Comparison of ENCODE assay signal across 21 cellular contexts in the genomic region with DNA sequence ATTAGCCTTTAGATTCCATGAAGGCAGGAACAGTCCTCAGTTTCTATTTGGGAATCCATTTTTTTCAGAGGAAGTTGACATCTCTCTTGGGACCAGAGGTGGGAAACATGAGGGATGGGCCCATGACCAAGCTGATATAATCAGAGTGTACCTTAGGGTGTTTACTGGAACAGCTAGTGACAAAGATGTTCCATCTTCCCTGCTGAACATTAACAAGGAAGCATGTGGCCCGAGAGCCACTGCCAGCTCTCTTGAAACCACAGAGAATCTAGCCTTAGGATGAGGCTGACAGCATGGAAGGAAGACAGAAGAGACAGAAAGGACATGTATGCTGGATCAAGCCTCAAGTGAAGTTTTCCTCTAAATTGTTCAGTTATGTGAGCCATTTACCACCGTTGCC. TPM values are rescaled to one million over a fixed set of nuclear protein-coding genes. Genes with fewer than 3 reads are reported as not detected.
A peak's percentile ranks its signal among the peaks of the same experiment; 100 is the strongest.
DNase-seq lines count a peak whose midpoint lies in the region; ATAC-seq and TF ChIP-seq lines count a peak whose summit lies in the region.
"Had no signal": no experiment of that assay in that cellular context is flagged by ENCODE, and none has a peak within 500 bp of the region (broad histone marks: within the 10 kb centered on the region; RNA-seq: fewer than 3 reads in every experiment).

No MANE protein-coding gene starts in this region.

- H3K9me3 ChIP-seq in left ventricle myocardium inferior (replicated peaks): no peaks in the 10 kb centered on the region
- no peaks in the 10 kb centered on the region for H3K9me3 ChIP-seq in vagina

- no peak for TF ChIP-seq POLR2A in vagina (IDR thresholded peaks at IDR 0.05)

- H3K36me3 Mint-ChIP-seq in activated T-helper 1 cell treated with anti-CD3 and anti-CD28 coated beads, Interleukin-12 subunit alpha, Interleukin-12 subunit beta, Interleukin-2, Interleukin-4 antibody, amounts not matched to agents 30 ng/mL and 10 ng/mL and 1 ng/mL, durations not matched to agents 14 hours and 24 hours and 36 hours (ENCODE audit: low read depth): peaks cover 2% of the 10 kb centered on the region
- H3K36me3 Mint-ChIP-seq in WTC11: no peaks in the 10 kb centered on the region
- H3K36me3 Mint-ChIP-seq: CD4-positive, alpha-beta memory T cell had no signal

- CTCF ChIA-PET in WTC11 (lab: Charles Lee): interaction anchor here (0.8 to 1.1 kb wide), 3 partner anchors 16 to 22 kb away, joined by 3 to 4 read pairs (median 4); a partner anchor contains a TSS

- H3K4me1 ChIP-seq in left ventricle myocardium inferior (peaks cover 22% of the 10 kb centered on the region), vagina (peaks cover 5% of the 10 kb centered on the region)

- POLR2A ChIA-PET in WTC11 (lab: Charles Lee): no interaction called here

- no peak overlapping the region for H3K4me3 Mint-ChIP-seq in activated T-helper 1 cell treated with anti-CD3 and anti-CD28 coated beads, Interleukin-12 subunit alpha, Interleukin-12 subunit beta, Interleukin-2, Interleukin-4 antibody, amounts not matched to agents 30 ng/mL and 10 ng/mL and 1 ng/mL, durations not matched to agents 14 hours and 24 hours and 36 hours
- H3K4me3 Mint-ChIP-seq in WTC11: no peak overlapping the region
- H3K4me3 Mint-ChIP-seq: B cell; CD4-positive, alpha-beta memory T cell had no signal

- intact Hi-C loops in left ventricle myocardium inferior (cut with micrococcal nuclease) (no loop called here), left ventricle myocardium superior (cut with micrococcal nuclease) (no loop called here), vagina (cut with DNase I) (no loop called here)
- intact Hi-C loops in activated T-helper 1 cell treated with anti-CD3 and anti-CD28 coated beads, Interleukin-12 subunit alpha, Interleukin-12 subunit beta, Interleukin-2, Interleukin-4 antibody, amounts not matched to agents 30 ng/mL and 10 ng/mL and 1 ng/mL, durations not matched to agents 14 hours and 24 hours and 36 hours (cut with micrococcal nuclease): no loop called here

- H3K27me3 ChIP-seq in left ventricle myocardium inferior (ENCODE audit: low read depth) (peaks cover 16% of the 10 kb centered on the region), vagina (no peaks in the 10 kb centered on the region)

- H3K4me3 ChIP-seq in left ventricle myocardium inferior (no peak overlapping the region), vagina (no peak overlapping the region)

- no peaks in the 10 kb centered on the region for H3K9me3 Mint-ChIP-seq in activated T-helper 1 cell treated with anti-CD3 and anti-CD28 coated beads, Interleukin-12 subunit alpha, Interleukin-12 subunit beta, Interleukin-2, Interleukin-4 antibody, amounts not matched to agents 30 ng/mL and 10 ng/mL and 1 ng/mL, durations not matched to agents 14 hours and 24 hours and 36 hours
- no peaks in the 10 kb centered on the region for H3K9me3 Mint-ChIP-seq in WTC11
- H3K9me3 Mint-ChIP-seq: CD4-positive, alpha-beta memory T cell had no signal

- H3K27ac ChIP-seq in left ventricle myocardium inferior (replicated peaks) (peak overlapping the region; percentile 36), vagina (peak overlapping the region; percentile 18)

- no peak for TF ChIP-seq CTCF in left ventricle myocardium inferior (IDR thresholded peaks at IDR 0.05; ENCODE audit: borderline replicate concordance)
- no peak for TF ChIP-seq CTCF in vagina (IDR thresholded peaks at IDR 0.05)
- no peak for TF ChIP-seq CTCF in WTC11 (IDR thresholded peaks at IDR 0.05)

- peak overlapping the region; percentile 37 for H3K27ac Mint-ChIP-seq in activated T-helper 1 cell treated with anti-CD3 and anti-CD28 coated beads, Interleukin-12 subunit alpha, Interleukin-12 subunit beta, Interleukin-2, Interleukin-4 antibody, amounts not matched to agents 30 ng/mL and 10 ng/mL and 1 ng/mL, durations not matched to agents 14 hours and 24 hours and 36 hours
- no peak overlapping the region for H3K27ac Mint-ChIP-seq in WTC11
- H3K27ac Mint-ChIP-seq: B cell had no signal

- H3K4me1 Mint-ChIP-seq in activated T-helper 1 cell treated with anti-CD3 and anti-CD28 coated beads, Interleukin-12 subunit alpha, Interleukin-12 subunit beta, Interleukin-2, Interleukin-4 antibody, amounts not matched to agents 30 ng/mL and 10 ng/mL and 1 ng/mL, durations not matched to agents 14 hours and 24 hours and 36 hours (ENCODE audit: low read depth): peaks cover 25% of the 10 kb centered on the region
- no peaks in the 10 kb centered on the region for H3K4me1 Mint-ChIP-seq in WTC11
- H3K4me1 Mint-ChIP-seq: B cell had no signal

- no peak for DNase-seq in left ventricle myocardium inferior
- no peak for DNase-seq in left ventricle myocardium superior
- DNase-seq in activated T-helper 1 cell treated with anti-CD3 and anti-CD28 coated beads, Interleukin-12 subunit alpha, Interleukin-12 subunit beta, Interleukin-2, Interleukin-4 antibody, amounts not matched to agents 30 ng/mL and 10 ng/mL and 1 ng/mL, durations not matched to agents 14 hours and 24 hours and 36 hours (ENCODE audit: low spot score): no peak
- DNase-seq in pons (ENCODE audit: low spot score): peak; percentile 9
- DNase-seq in vagina (ENCODE audit: extremely low spot score in 2 of 2): no peak
- no peak for DNase-seq in NCI-H146 (lab: John Stamatoyannopoulos, UW)
- no peak for DNase-seq in WTC11 (ENCODE audit: low spot score)
- DNase-seq: Calu3; CD4-positive, alpha-beta memory T cell; DMS53; Karpas-422; NCI-H1105 treated with DMSO at 0.1 percent for 48 hours; NCI-H187 treated with DMSO at 0.1 percent for 48 hours; NCI-H2171; NCI-H446; NCI-H748 treated with DMSO at 0.1 percent for 48 hours; SHP77 treated with DMSO at 0.1 percent for 48 hours had no signal

- H3K36me3 ChIP-seq in left ventricle myocardium inferior: no peaks in the 10 kb centered on the region
- H3K36me3 ChIP-seq in vagina: no peaks in the 10 kb centered on the region

- H3K27me3 Mint-ChIP-seq in activated T-helper 1 cell treated with anti-CD3 and anti-CD28 coated beads, Interleukin-12 subunit alpha, Interleukin-12 subunit beta, Interleukin-2, Interleukin-4 antibody, amounts not matched to agents 30 ng/mL and 10 ng/mL and 1 ng/mL, durations not matched to agents 14 hours and 24 hours and 36 hours (ENCODE audit: insufficient read depth): no peaks in the 10 kb centered on the region
- H3K27me3 Mint-ChIP-seq in WTC11 (ENCODE audit: low read depth): no peaks in the 10 kb centered on the region
- H3K27me3 Mint-ChIP-seq: B cell; CD4-positive, alpha-beta memory T cell had no signal

- ATAC-seq in left ventricle myocardium superior: no peak
- no peak for ATAC-seq in HG03521 (IDR thresholded peaks at IDR 0.05; ENCODE audit: unreplicated experiment)
- no peak for ATAC-seq in WTC11

TF ChIP-seq in WTC11, 78 proteins besides CTCF, POLR2A, EP300 and RAD21 (continues in another document):
- TF ChIP-seq, protein P1, sequence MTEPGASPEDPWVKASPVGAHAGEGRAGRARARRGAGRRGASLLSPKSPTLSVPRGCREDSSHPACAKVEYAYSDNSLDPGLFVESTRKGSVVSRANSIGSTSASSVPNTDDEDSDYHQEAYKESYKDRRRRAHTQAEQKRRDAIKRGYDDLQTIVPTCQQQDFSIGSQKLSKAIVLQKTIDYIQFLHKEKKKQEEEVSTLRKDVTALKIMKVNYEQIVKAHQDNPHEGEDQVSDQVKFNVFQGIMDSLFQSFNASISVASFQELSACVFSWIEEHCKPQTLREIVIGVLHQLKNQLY (CRISPR knock-in tag; IDR thresholded peaks at IDR 0.05): no peak
- TF ChIP-seq FOXP1 (CRISPR knock-in tag; IDR thresholded peaks at IDR 0.05; ENCODE audit: borderline replicate concordance): no peak
- TF ChIP-seq, protein P2, sequence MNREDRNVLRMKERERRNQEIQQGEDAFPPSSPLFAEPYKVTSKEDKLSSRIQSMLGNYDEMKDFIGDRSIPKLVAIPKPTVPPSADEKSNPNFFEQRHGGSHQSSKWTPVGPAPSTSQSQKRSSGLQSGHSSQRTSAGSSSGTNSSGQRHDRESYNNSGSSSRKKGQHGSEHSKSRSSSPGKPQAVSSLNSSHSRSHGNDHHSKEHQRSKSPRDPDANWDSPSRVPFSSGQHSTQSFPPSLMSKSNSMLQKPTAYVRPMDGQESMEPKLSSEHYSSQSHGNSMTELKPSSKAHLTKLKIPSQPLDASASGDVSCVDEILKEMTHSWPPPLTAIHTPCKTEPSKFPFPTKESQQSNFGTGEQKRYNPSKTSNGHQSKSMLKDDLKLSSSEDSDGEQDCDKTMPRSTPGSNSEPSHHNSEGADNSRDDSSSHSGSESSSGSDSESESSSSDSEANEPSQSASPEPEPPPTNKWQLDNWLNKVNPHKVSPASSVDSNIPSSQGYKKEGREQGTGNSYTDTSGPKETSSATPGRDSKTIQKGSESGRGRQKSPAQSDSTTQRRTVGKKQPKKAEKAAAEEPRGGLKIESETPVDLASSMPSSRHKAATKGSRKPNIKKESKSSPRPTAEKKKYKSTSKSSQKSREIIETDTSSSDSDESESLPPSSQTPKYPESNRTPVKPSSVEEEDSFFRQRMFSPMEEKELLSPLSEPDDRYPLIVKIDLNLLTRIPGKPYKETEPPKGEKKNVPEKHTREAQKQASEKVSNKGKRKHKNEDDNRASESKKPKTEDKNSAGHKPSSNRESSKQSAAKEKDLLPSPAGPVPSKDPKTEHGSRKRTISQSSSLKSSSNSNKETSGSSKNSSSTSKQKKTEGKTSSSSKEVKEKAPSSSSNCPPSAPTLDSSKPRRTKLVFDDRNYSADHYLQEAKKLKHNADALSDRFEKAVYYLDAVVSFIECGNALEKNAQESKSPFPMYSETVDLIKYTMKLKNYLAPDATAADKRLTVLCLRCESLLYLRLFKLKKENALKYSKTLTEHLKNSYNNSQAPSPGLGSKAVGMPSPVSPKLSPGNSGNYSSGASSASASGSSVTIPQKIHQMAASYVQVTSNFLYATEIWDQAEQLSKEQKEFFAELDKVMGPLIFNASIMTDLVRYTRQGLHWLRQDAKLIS (CRISPR knock-in tag; IDR thresholded peaks at IDR 0.05; ENCODE audit: borderline replicate concordance): no peak

RNA-seq across cellular contexts. Expression of a gene that starts 16.0 kb away (rescaled TPM):
- 13.6 TPM for total RNA-seq in left ventricle myocardium inferior
- total RNA-seq in left ventricle myocardium superior: 14.8 TPM
- total RNA-seq in activated T-helper 1 cell treated with anti-CD3 and anti-CD28 coated beads, Interleukin-12 subunit alpha, Interleukin-12 subunit beta, Interleukin-2, Interleukin-4 antibody, amounts not matched to agents 30 ng/mL and 10 ng/mL and 1 ng/mL, durations not matched to agents 14 hours and 24 hours and 36 hours: 3.4 and 6.1 TPM in 2 replicates
- total RNA-seq in vagina: 868 TPM
- total RNA-seq in WTC11 (2021): 3.0 to 3.6 TPM (median 3.5 TPM) in 3 replicates

RNA-seq across cellular contexts. Expression of a gene that starts 29.1 kb away (rescaled TPM):
- total RNA-seq in left ventricle myocardium inferior (150 TPM), left ventricle myocardium superior (173 TPM), vagina (6.4 TPM), WTC11 (2021) (0.09 to 0.23 TPM (median 0.17 TPM) in 3 replicates)
- total RNA-seq in activated T-helper 1 cell treated with anti-CD3 and anti-CD28 coated beads, Interleukin-12 subunit alpha, Interleukin-12 subunit beta, Interleukin-2, Interleukin-4 antibody, amounts not matched to agents 30 ng/mL and 10 ng/mL and 1 ng/mL, durations not matched to agents 14 hours and 24 hours and 36 hours: not detected in 2 replicates
- total RNA-seq: B cell, H4, RPMI7951 had no signal

RNA-seq across cellular contexts. Expression of a gene that starts 42.3 kb away (rescaled TPM):
- 13.4 TPM for total RNA-seq in left ventricle myocardium inferior
- total RNA-seq in left ventricle myocardium superior: 12.7 TPM
- total RNA-seq in activated T-helper 1 cell treated with anti-CD3 and anti-CD28 coated beads, Interleukin-12 subunit alpha, Interleukin-12 subunit beta, Interleukin-2, Interleukin-4 antibody, amounts not matched to agents 30 ng/mL and 10 ng/mL and 1 ng/mL, durations not matched to agents 14 hours and 24 hours and 36 hours: 87.3 and 90.1 TPM in 2 replicates
- total RNA-seq in vagina: 25.3 TPM
- 38.6 to 48.5 TPM (median 42.2 TPM) in 3 replicates for total RNA-seq in WTC11 (2021)

Comparison
In these comparisons a context has a peak if more than half of its experiments do, and no peak if none do; other contexts are left out.
1. RNA of a gene that starts 16.0 kb away (total RNA-seq): 868 TPM in vagina (single experiment); 14.8 TPM in left ventricle myocardium superior (single experiment), 13.6 TPM in left ventricle myocardium inferior (single experiment), 3.4 to 6.1 TPM in activated T-helper 1 cell treated with anti-CD3 and anti-CD28 coated beads, Interleukin-12 subunit alpha, Interleukin-12 subunit beta, Interleukin-2, Interleukin-4 antibody, amounts not matched to agents 30 ng/mL and 10 ng/mL and 1 ng/mL, durations not matched to agents 14 hours and 24 hours and 36 hours and 3.0 to 3.6 TPM in WTC11; every median in the first group is over 10 times any median in the second.
2. RNA of a gene that starts 29.1 kb away (total RNA-seq): 173 TPM in left ventricle myocardium superior (single experiment) and 150 TPM in left ventricle myocardium inferior (single experiment); 6.4 TPM in vagina (single experiment), 0.09 to 0.23 TPM in WTC11 and not detected in activated T-helper 1 cell treated with anti-CD3 and anti-CD28 coated beads, Interleukin-12 subunit alpha, Interleukin-12 subunit beta, Interleukin-2, Interleukin-4 antibody, amounts not matched to agents 30 ng/mL and 10 ng/mL and 1 ng/mL, durations not matched to agents 14 hours and 24 hours and 36 hours; every median in the first group is over 10 times any median in the second.